ENCODE assay signal across 20 cellular contexts in genomic region chr22:22857607-22858558, GRCh38. TPM values are rescaled to one million over a fixed set of nuclear protein-coding genes. Genes with fewer than 3 reads are reported as not detected.
DNase-seq lines count a peak whose midpoint lies in the region; ATAC-seq, FAIRE-seq and TF ChIP-seq lines count a peak whose summit lies in the region.
"Had no signal": no experiment of that assay in that cellular context is flagged by ENCODE, and none has a peak within 500 bp of the region (broad histone marks: within the 10 kb centered on the region; RNA-seq: fewer than 3 reads in every experiment).

No MANE protein-coding gene starts in this region.

- peak overlapping the region; percentile 0 to 96 (median 78); a peak in 20 of 22 replicates for H3K4me2 ChIP-seq in BLaER1 treated with 17β-estradiol and CSF1 and Interleukin-3, amounts not matched to agents 10 nM and 100 nM
- H3K4me2 ChIP-seq in OCI-LY7 (ENCODE audit: low read length) = peak overlapping the region; percentile 49
- H3K4me2 ChIP-seq: GM23338 had no signal

- no peaks in the 10 kb centered on the region for H3K27me3 ChIP-seq in BLaER1 treated with 17β-estradiol and CSF1 and Interleukin-3, amounts not matched to agents 10 nM and 100 nM
- H3K27me3 ChIP-seq: SJSA1 had no signal

- H3K9ac ChIP-seq in BLaER1 treated with 17β-estradiol and CSF1 and Interleukin-3, amounts not matched to agents 10 nM and 100 nM = peak overlapping the region in 7 of 11 experiments; percentile 4 to 70 (median 25); a peak in 10 of 22 replicates

- no peaks in the 10 kb centered on the region for H3K9me2 ChIP-seq in OCI-LY7 (ENCODE audit: insufficient read depth, low read length)

- POLR2A ChIA-PET in OCI-LY7 (lab: Charles Lee) = interaction anchor here (0.6 to 2.2 kb wide), 9 partner anchors 9 to 93 kb away, joined by 3 to 10 read pairs (median 4); partner anchors contain the start of gene IGLL5

- H4K20me1 ChIP-seq in BLaER1 treated with 17β-estradiol and CSF1 and Interleukin-3, amounts not matched to agents 10 nM and 100 nM = no peaks in the 10 kb centered on the region
- no peaks in the 10 kb centered on the region for H4K20me1 ChIP-seq in OCI-LY7 (ENCODE audit: insufficient read depth, low read length)

- no peak overlapping the region for H2AFZ ChIP-seq in OCI-LY7 (ENCODE audit: low read length)
- H2AFZ ChIP-seq: GM23338 had no signal

- H3K36me3 ChIP-seq in BLaER1 treated with 17β-estradiol and CSF1 and Interleukin-3, amounts not matched to agents 10 nM and 100 nM = no peaks in the 10 kb centered on the region
- no peaks in the 10 kb centered on the region for H3K36me3 ChIP-seq in OCI-LY7 (ENCODE audit: insufficient read depth, low read length)
- H3K36me3 ChIP-seq: BE2C, SJSA1 had no signal

- H3K27ac ChIP-seq in BLaER1 treated with 17β-estradiol and CSF1 and Interleukin-3, amounts not matched to agents 10 nM and 100 nM = peak overlapping the region in 8 of 11 experiments; percentile 29 to 82 (median 61); a peak in 15 of 22 replicates
- H3K27ac ChIP-seq in OCI-LY7 (ENCODE audit: low read depth, low read length, poor library complexity, severe bottlenecking) = peak overlapping the region; percentile 21
- H3K27ac ChIP-seq: SJSA1 had no signal

- no peak overlapping the region; a peak in 2 of 20 replicates for H3K4me3 ChIP-seq in BLaER1 treated with 17β-estradiol and CSF1 and Interleukin-3, amounts not matched to agents 10 nM and 100 nM
- no peak overlapping the region for H3K4me3 ChIP-seq in OCI-LY7 (ENCODE audit: low read depth, low read length, poor library complexity, severe bottlenecking)
- H3K4me3 ChIP-seq: GM23338, SJSA1 had no signal

- DNase-seq in GM19239 (ENCODE audit: insufficient read length, low spot score) (no peak), OCI-LY7 (ENCODE audit: low spot score) (peak; percentile 50), myocyte (ENCODE audit: low read depth) (peak; percentile 8), NCI-H187 treated with DMSO at 0.1 percent for 48 hours (lab: John Stamatoyannopoulos, UW) (no peak)
- no peak for DNase-seq in activated CD8-positive, alpha-beta memory T cell treated with anti-CD3 and anti-CD28 coated beads, Interleukin-2, amount 50 U/mL, for 4 hours
- DNase-seq: BE2C; DMS 273 treated with DMSO at 0.1 percent for 48 hours; NCI-H1105 treated with DMSO at 0.1 percent for 48 hours; NCI-H2029; NCI-H2171 treated with DMSO at 0.1 percent for 48 hours; NK-92 treated with Interleukin-12 subunit alpha and Interleukin-12 subunit beta, amount 100 ng/mL, for 24 hours; PC-3; T-cell had no signal

- FAIRE-seq in GM19239 (lab: Jason Lieb, UNC) = peak; percentile 74
- FAIRE-seq: HTR-8/SVneo had no signal

- intact Hi-C loops in OCI-LY7 (cut with micrococcal nuclease; ENCODE audit: unreplicated experiment) = no loop called here

- ATAC-seq in HG03571 (IDR thresholded peaks at IDR 0.05; ENCODE audit: unreplicated experiment) (no peak), GM21737 (IDR thresholded peaks at IDR 0.05; ENCODE audit: unreplicated experiment) (no peak)
- ATAC-seq: GM23338, PC-3, T-cell had no signal

- no peak for TF ChIP-seq CTCF in OCI-LY7 (conservative IDR thresholded peaks at IDR 0.05; ENCODE audit: low read length)

- H3K4me1 ChIP-seq in BLaER1 treated with 17β-estradiol and CSF1 and Interleukin-3, amounts not matched to agents 10 nM and 100 nM = peaks cover 16 to 94% (median 56%) of the 10 kb centered on the region in 10 experiments; a peak in 19 of 20 replicates
- peaks cover 86% of the 10 kb centered on the region for H3K4me1 ChIP-seq in OCI-LY7 (ENCODE audit: insufficient read depth, low read length, poor library complexity, severe bottlenecking)
- H3K4me1 ChIP-seq: BE2C had no signal

- no TSS peak for BruUV-seq in OCI-LY7 (replicated peaks; lab: Mats Ljungman, UMichigan)

- H3K79me2 ChIP-seq in OCI-LY7 (ENCODE audit: insufficient read depth, low read depth, low read length) = no peaks in the 10 kb centered on the region

- H3K9me3 ChIP-seq in BLaER1 treated with 17β-estradiol and CSF1 and Interleukin-3, amounts not matched to agents 10 nM and 100 nM (replicated peaks in 1 of 11) = no peaks in the 10 kb centered on the region
- no peaks in the 10 kb centered on the region for H3K9me3 ChIP-seq in OCI-LY7 (ENCODE audit: low read length)
- H3K9me3 ChIP-seq: BE2C, SJSA1 had no signal

- CTCF ChIA-PET in OCI-LY7 (lab: Charles Lee; ENCODE audit: unreplicated experiment) = interaction anchor here (0.5 to 4.0 kb wide), 10 partner anchors 8 to 101 kb away, joined by 3 to 39 read pairs (median 3); no protein-coding TSS in a partner anchor

RNA-seq across cellular contexts. Expression of gene IGLL5, which starts 29.7 kb away (rescaled TPM):
- 219 TPM in 2 replicates for total RNA-seq in OCI-LY7 (2014; rRNA removed; shearing (Covaris generic))
- total RNA-seq in OCI-LY7 (2022) (364 and 387 TPM in 2 replicates), myocyte (not detected in 2 replicates)
- not detected for polyA plus RNA-seq in myocyte (2012)
- total RNA-seq: GM23338, M059J, PC-3, SJSA1 had no signal
- polyA plus RNA-seq: GM23338 had no signal

Comparison
In these comparisons a context has a peak if more than half of its experiments do, and no peak if none do; other contexts are left out.
1. DNase-seq: peak in OCI-LY7 (single experiment) and myocyte (single experiment); none in GM19239 (single experiment), activated CD8-positive, alpha-beta memory T cell treated with anti-CD3 and anti-CD28 coated beads, Interleukin-2, amount 50 U/mL, for 4 hours (single experiment) and NCI-H187 treated with DMSO at 0.1 percent for 48 hours (single experiment).
2. RNA of gene IGLL5, which starts 29.7 kb away (total RNA-seq): 219 to 387 TPM in OCI-LY7; not detected in myocyte; every median in the first group is over 100 times any median in the second.